Comparison of ENCODE assay signal across 12 cellular contexts in genomic region chr19:35437152-35437951, GRCh38. TPM values are rescaled to one million over a fixed set of nuclear protein-coding genes. Genes with fewer than 3 reads are reported as not detected.
DNase-seq lines count a peak whose midpoint lies in the region; ATAC-seq and TF ChIP-seq lines count a peak whose summit lies in the region.
"Had no signal": no experiment of that assay in that cellular context is flagged by ENCODE, and none has a peak within 500 bp of the region (broad histone marks: within the 10 kb centered on the region; RNA-seq: fewer than 3 reads in every experiment).

No MANE protein-coding gene starts in this region.

- H3K9me3 ChIP-seq in hepatocyte (ENCODE audit: low read depth) (no peaks in the 10 kb centered on the region), smooth muscle cell (replicated peaks; ENCODE audit: low read depth) (no peaks in the 10 kb centered on the region)
- H3K9me3 ChIP-seq: SJSA1 had no signal

- H3K27ac ChIP-seq in hepatocyte (peak overlapping the region; percentile 92), smooth muscle cell (ENCODE audit: low read depth) (peak overlapping the region; percentile 70)
- H3K27ac ChIP-seq: SJSA1 had no signal

- H3K9ac ChIP-seq in smooth muscle cell (ENCODE audit: low read depth) = no peak overlapping the region

- peaks cover 17% of the 10 kb centered on the region for H3K27me3 Mint-ChIP-seq in T-helper 2 cell treated with Interferon-gamma antibody and Interleukin-4, amounts not matched to agents 5 μg/mL and 100 μg/mL, for 36 hours (ENCODE audit: low read depth)
- H3K27me3 Mint-ChIP-seq in activated T-helper 1 cell treated with anti-CD3 and anti-CD28 coated beads, Interleukin-12 subunit alpha, Interleukin-12 subunit beta, Interleukin-2, Interleukin-4 antibody, amounts not matched to agents 30 ng/mL and 10 ng/mL and 1 ng/mL, durations not matched to agents 14 hours and 24 hours and 36 hours (ENCODE audit: insufficient read depth) = peaks cover 9% of the 10 kb centered on the region

- H3F3A ChIP-seq in smooth muscle cell (ENCODE audit: low read depth) = peaks cover 6% of the 10 kb centered on the region

- ATAC-seq in HG02884 (IDR thresholded peaks at IDR 0.05; ENCODE audit: unreplicated experiment) (no peak), HG03457 (IDR thresholded peaks at IDR 0.05; ENCODE audit: unreplicated experiment) (no peak)

- H2AFZ ChIP-seq in hepatocyte = no peak overlapping the region
- H2AFZ ChIP-seq in smooth muscle cell (ENCODE audit: low read depth) = peak overlapping the region; percentile 19

- H4K20me1 ChIP-seq in hepatocyte (ENCODE audit: insufficient read depth, poor library complexity, severe bottlenecking) (no peaks in the 10 kb centered on the region), smooth muscle cell (ENCODE audit: low read depth) (no peaks in the 10 kb centered on the region)

- H3K9me2 ChIP-seq in hepatocyte (replicated peaks; ENCODE audit: insufficient read depth) = no peaks in the 10 kb centered on the region

- H3K4me1 Mint-ChIP-seq in T-helper 2 cell treated with Interferon-gamma antibody and Interleukin-4, amounts not matched to agents 5 μg/mL and 100 μg/mL, for 36 hours (ENCODE audit: low read depth) = peaks cover 19% of the 10 kb centered on the region
- peaks cover 19% of the 10 kb centered on the region for H3K4me1 Mint-ChIP-seq in activated T-helper 1 cell treated with anti-CD3 and anti-CD28 coated beads, Interleukin-12 subunit alpha, Interleukin-12 subunit beta, Interleukin-2, Interleukin-4 antibody, amounts not matched to agents 30 ng/mL and 10 ng/mL and 1 ng/mL, durations not matched to agents 14 hours and 24 hours and 36 hours (ENCODE audit: low read depth)

- peak overlapping the region; percentile 59 for H3K4me3 Mint-ChIP-seq in T-helper 2 cell treated with Interferon-gamma antibody and Interleukin-4, amounts not matched to agents 5 μg/mL and 100 μg/mL, for 36 hours
- no peak overlapping the region for H3K4me3 Mint-ChIP-seq in activated T-helper 1 cell treated with anti-CD3 and anti-CD28 coated beads, Interleukin-12 subunit alpha, Interleukin-12 subunit beta, Interleukin-2, Interleukin-4 antibody, amounts not matched to agents 30 ng/mL and 10 ng/mL and 1 ng/mL, durations not matched to agents 14 hours and 24 hours and 36 hours

- H3K4me3 ChIP-seq in hepatocyte = no peak overlapping the region
- H3K4me3 ChIP-seq in smooth muscle cell = no peak overlapping the region
- H3K4me3 ChIP-seq: SJSA1 had no signal

- no peaks in the 10 kb centered on the region for H3K27me3 ChIP-seq in hepatocyte
- no peaks in the 10 kb centered on the region for H3K27me3 ChIP-seq in smooth muscle cell (ENCODE audit: low read depth)

- H3K4me2 ChIP-seq in hepatocyte (peak overlapping the region; percentile 65), smooth muscle cell (peak overlapping the region; percentile 65)

- peaks cover under 1% of the 10 kb centered on the region for H3K9me3 Mint-ChIP-seq in T-helper 2 cell treated with Interferon-gamma antibody and Interleukin-4, amounts not matched to agents 5 μg/mL and 100 μg/mL, for 36 hours
- H3K9me3 Mint-ChIP-seq in activated T-helper 1 cell treated with anti-CD3 and anti-CD28 coated beads, Interleukin-12 subunit alpha, Interleukin-12 subunit beta, Interleukin-2, Interleukin-4 antibody, amounts not matched to agents 30 ng/mL and 10 ng/mL and 1 ng/mL, durations not matched to agents 14 hours and 24 hours and 36 hours = no peaks in the 10 kb centered on the region

- H3K36me3 ChIP-seq in hepatocyte (replicated peaks; ENCODE audit: insufficient read depth, low read depth) (no peaks in the 10 kb centered on the region), smooth muscle cell (ENCODE audit: low read depth) (no peaks in the 10 kb centered on the region)
- H3K36me3 ChIP-seq: SJSA1 had no signal

- peak overlapping the region; percentile 12 for H3K27ac Mint-ChIP-seq in T-helper 2 cell treated with Interferon-gamma antibody and Interleukin-4, amounts not matched to agents 5 μg/mL and 100 μg/mL, for 36 hours
- peak overlapping the region; percentile 28 for H3K27ac Mint-ChIP-seq in activated T-helper 1 cell treated with anti-CD3 and anti-CD28 coated beads, Interleukin-12 subunit alpha, Interleukin-12 subunit beta, Interleukin-2, Interleukin-4 antibody, amounts not matched to agents 30 ng/mL and 10 ng/mL and 1 ng/mL, durations not matched to agents 14 hours and 24 hours and 36 hours

- H3K4me1 ChIP-seq in hepatocyte (ENCODE audit: insufficient read depth) (peaks cover 25% of the 10 kb centered on the region), smooth muscle cell (ENCODE audit: low read depth) (peaks cover 7% of the 10 kb centered on the region)
- H3K4me1 ChIP-seq: SJSA1 had no signal

- no peaks in the 10 kb centered on the region for H3K36me3 Mint-ChIP-seq in T-helper 2 cell treated with Interferon-gamma antibody and Interleukin-4, amounts not matched to agents 5 μg/mL and 100 μg/mL, for 36 hours (ENCODE audit: low read depth)
- no peaks in the 10 kb centered on the region for H3K36me3 Mint-ChIP-seq in activated T-helper 1 cell treated with anti-CD3 and anti-CD28 coated beads, Interleukin-12 subunit alpha, Interleukin-12 subunit beta, Interleukin-2, Interleukin-4 antibody, amounts not matched to agents 30 ng/mL and 10 ng/mL and 1 ng/mL, durations not matched to agents 14 hours and 24 hours and 36 hours (ENCODE audit: low read depth)

- DNase-seq in T-helper 2 cell treated with Interferon-gamma antibody and Interleukin-4, amounts not matched to agents 5 μg/mL and 100 μg/mL, for 36 hours (ENCODE audit: low spot score) = no peak
- DNase-seq in T-helper 2 cell (no peak), hepatocyte (ENCODE audit: low spot score) (no peak), smooth muscle cell (lab: John Stamatoyannopoulos, UW; ENCODE audit: unreplicated experiment) (no peak), NK-92 (lab: John Stamatoyannopoulos, UW; ENCODE audit: unreplicated experiment) (no peak)
- no peak for DNase-seq in activated T-helper 1 cell treated with anti-CD3 and anti-CD28 coated beads, Interleukin-12 subunit alpha, Interleukin-12 subunit beta, Interleukin-2, Interleukin-4 antibody, amounts not matched to agents 30 ng/mL and 10 ng/mL and 1 ng/mL, durations not matched to agents 14 hours and 24 hours and 36 hours (ENCODE audit: low spot score)
- DNase-seq: activated CD4-positive, alpha-beta T cell treated with anti-CD3 and anti-CD28 coated beads for 1 hour; NCI-H446 treated with DMSO at 0.1 percent for 48 hours had no signal

- H3K79me2 ChIP-seq in hepatocyte = no peaks in the 10 kb centered on the region
- no peaks in the 10 kb centered on the region for H3K79me2 ChIP-seq in smooth muscle cell (ENCODE audit: low read depth)

- intact Hi-C loops in activated T-helper 1 cell treated with anti-CD3 and anti-CD28 coated beads, Interleukin-12 subunit alpha, Interleukin-12 subunit beta, Interleukin-2, Interleukin-4 antibody, amounts not matched to agents 30 ng/mL and 10 ng/mL and 1 ng/mL, durations not matched to agents 14 hours and 24 hours and 36 hours (cut with micrococcal nuclease) = no loop called here

- TF ChIP-seq CTCF in hepatocyte (IDR thresholded peaks at IDR 0.05; ENCODE audit: poor library complexity) (no peak), smooth muscle cell (IDR thresholded peaks at IDR 0.05; ENCODE audit: borderline replicate concordance, insufficient read depth, poor library complexity, severe bottlenecking) (no peak)

- WGBS in hepatocyte (ENCODE audit: low lambda C conversion rate, missing lambda C conversion rate) = 77% methylated on average over 18 of the region's 18 CpGs
- WGBS in smooth muscle cell (ENCODE audit: low lambda C conversion rate) = 81% methylated on average over 18 of the region's 18 CpGs

RNA-seq across cellular contexts. Expression of gene FFAR2, which starts 10.7 kb away (rescaled TPM):
- not detected in 2 replicates for total RNA-seq in activated T-helper 1 cell treated with anti-CD3 and anti-CD28 coated beads, Interleukin-12 subunit alpha, Interleukin-12 subunit beta, Interleukin-2, Interleukin-4 antibody, amounts not matched to agents 30 ng/mL and 10 ng/mL and 1 ng/mL, durations not matched to agents 14 hours and 24 hours and 36 hours
- total RNA-seq in hepatocyte (0.16 and 0.20 TPM in 2 replicates), smooth muscle cell (not detected in 2 replicates)
- polyA plus RNA-seq in hepatocyte (0.64 TPM in 1 of 2 replicates, not detected in the other), smooth muscle cell (not detected in 2 replicates)
- total RNA-seq: A673, SJSA1 had no signal

RNA-seq across cellular contexts. Expression of gene KRTDAP, which starts 52.9 kb away (rescaled TPM):
- not detected in 2 replicates for total RNA-seq in activated T-helper 1 cell treated with anti-CD3 and anti-CD28 coated beads, Interleukin-12 subunit alpha, Interleukin-12 subunit beta, Interleukin-2, Interleukin-4 antibody, amounts not matched to agents 30 ng/mL and 10 ng/mL and 1 ng/mL, durations not matched to agents 14 hours and 24 hours and 36 hours
- total RNA-seq in hepatocyte = 1.6 and 2.7 TPM in 2 replicates
- 0.97 and 1.6 TPM in 2 replicates for polyA plus RNA-seq in hepatocyte
- 203 and 298 TPM in 2 replicates for total RNA-seq in smooth muscle cell
- 41.7 and 68.3 TPM in 2 replicates for polyA plus RNA-seq in smooth muscle cell
- total RNA-seq: A673, SJSA1 had no signal

Comparison
In these comparisons a context has a peak if more than half of its experiments do, and no peak if none do; other contexts are left out.
1. RNA of gene KRTDAP, which starts 52.9 kb away (total RNA-seq): 203 to 298 TPM in smooth muscle cell; 1.6 to 2.7 TPM in hepatocyte and not detected in activated T-helper 1 cell treated with anti-CD3 and anti-CD28 coated beads, Interleukin-12 subunit alpha, Interleukin-12 subunit beta, Interleukin-2, Interleukin-4 antibody, amounts not matched to agents 30 ng/mL and 10 ng/mL and 1 ng/mL, durations not matched to agents 14 hours and 24 hours and 36 hours; every median in the first group is over 10 times any median in the second.